ENCODE assay signal across 12 cellular contexts in the genomic region with DNA sequence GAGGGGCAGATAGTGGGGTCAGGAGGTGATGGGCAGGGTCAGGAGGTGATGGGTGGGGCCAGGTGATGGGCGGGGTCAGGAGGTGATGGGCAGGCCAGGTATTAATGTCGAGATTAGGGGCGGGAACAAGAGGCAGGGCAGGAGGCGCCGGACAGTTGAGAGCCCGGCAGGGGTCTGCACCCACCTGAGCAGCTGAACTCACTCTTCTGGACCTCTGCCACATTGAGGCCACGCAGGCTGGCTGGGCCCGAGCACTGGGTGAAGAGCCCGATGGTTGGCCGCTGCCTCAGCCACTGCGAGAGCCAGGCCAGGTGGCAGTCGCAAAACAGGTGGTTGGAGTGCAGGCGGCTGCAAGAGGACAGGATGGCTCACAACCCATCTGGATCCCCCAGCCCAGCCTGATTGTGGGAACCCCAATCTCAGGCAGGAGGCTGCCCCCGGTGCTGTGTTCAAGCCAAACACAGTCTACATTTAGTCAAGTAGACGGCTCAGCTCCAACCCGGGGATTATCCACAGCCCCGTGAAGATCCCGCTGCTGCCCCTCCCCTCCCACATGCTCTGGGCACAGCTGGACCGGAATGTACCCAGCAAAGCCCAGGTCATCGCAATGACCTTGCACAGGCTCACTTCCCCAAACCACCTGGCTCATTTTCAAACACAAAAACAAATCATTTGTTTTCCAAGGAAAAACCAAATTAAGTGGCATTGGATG.
"Had no signal": no experiment of that assay in that cellular context is flagged by ENCODE, and none has a peak within 500 bp of the region (broad histone marks: within the 10 kb centered on the region; RNA-seq: fewer than 3 reads in every experiment).

No MANE protein-coding gene starts in this region.

- H3K9me3 ChIP-seq: heart left ventricle, neutrophil, stomach had no signal

- H3K27ac ChIP-seq: heart left ventricle, neutrophil, stomach had no signal

- H3K36me3 ChIP-seq: heart left ventricle, neutrophil, stomach had no signal

- H3K4me3 ChIP-seq: heart left ventricle, stomach had no signal

- DNase-seq: dermis blood vessel endothelial cell; effector CD4-positive, alpha-beta T cell; hippocampal formation; kidney glomerular epithelial cell; naive thymus-derived CD4-positive, alpha-beta T cell; nephron progenitor cell; stimulated activated naive CD4-positive, alpha-beta T cell; stomach; trophoblast cell had no signal

- ATAC-seq: heart left ventricle; naive thymus-derived CD4-positive, alpha-beta T cell; sciatic nerve had no signal

- H3K4me1 ChIP-seq: heart left ventricle had no signal

- H3K27me3 ChIP-seq: heart left ventricle, neutrophil had no signal
